9 cellular contexts compared by ENCODE assay signal in the genomic region with DNA sequence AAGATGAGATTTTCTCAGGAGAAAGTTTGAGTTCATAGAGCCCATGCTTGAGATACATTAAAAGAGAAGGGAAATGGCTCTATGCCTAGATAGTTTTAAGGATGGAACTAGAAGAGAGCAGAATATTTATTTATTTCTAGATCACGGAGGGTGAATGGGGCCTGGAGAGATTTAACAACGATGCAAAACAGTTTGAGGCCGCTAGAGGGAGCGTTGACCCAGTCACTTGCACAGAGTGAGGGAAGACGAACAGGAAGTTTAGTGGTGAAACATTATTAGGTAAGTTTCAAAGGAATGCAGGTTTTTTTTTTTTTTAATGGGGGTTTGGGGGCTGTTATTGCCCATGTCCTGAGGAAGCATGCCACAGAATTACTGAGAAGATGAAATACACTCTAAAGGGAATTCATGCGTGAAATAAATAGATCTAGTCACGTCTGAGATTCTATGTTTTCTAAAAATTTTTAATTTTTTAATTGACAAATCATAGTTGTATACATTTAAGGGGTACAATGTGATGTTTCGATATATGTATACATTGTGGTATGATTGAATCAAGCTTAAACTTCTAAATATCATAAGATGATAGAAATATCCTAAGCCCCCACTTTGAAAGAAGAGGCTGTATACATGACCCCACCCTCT. TPM values are rescaled to one million over a fixed set of nuclear protein-coding genes. Genes with fewer than 3 reads are reported as not detected.
DNase-seq lines count a peak whose midpoint lies in the region; ATAC-seq and TF ChIP-seq lines count a peak whose summit lies in the region.
"Had no signal": no experiment of that assay in that cellular context is flagged by ENCODE, and none has a peak within 500 bp of the region (broad histone marks: within the 10 kb centered on the region; RNA-seq: fewer than 3 reads in every experiment).

No MANE protein-coding gene starts in this region.

- H3K27me3 Mint-ChIP-seq in CD14-positive monocyte (ENCODE audit: low read depth in 3 of 3) = peaks cover 3 to 16% (median 8%) of the 10 kb centered on the region in 3 donors
- peaks cover 25% of the 10 kb centered on the region for H3K27me3 Mint-ChIP-seq in activated CD4-positive, alpha-beta memory T cell treated with anti-CD3 and anti-CD28 coated beads, Interleukin-2, amount 10 ng/mL, durations not matched to agents 7 days and 5 days
- peaks cover 3% of the 10 kb centered on the region for H3K27me3 Mint-ChIP-seq in endothelial cell (ENCODE audit: unreplicated experiment)
- peaks cover 32% of the 10 kb centered on the region for H3K27me3 Mint-ChIP-seq in stimulated activated memory B cell treated with anti-CD40 and anti-IgM and Interleukin-4, amounts not matched to agents 10 μg/mL and 1 μg/mL and 100 μg/mL, for 72 hours

- H3K4me3 Mint-ChIP-seq in CD14-positive monocyte = no peak overlapping the region
- H3K4me3 Mint-ChIP-seq in activated CD4-positive, alpha-beta memory T cell treated with anti-CD3 and anti-CD28 coated beads, Interleukin-2, amount 10 ng/mL, durations not matched to agents 7 days and 5 days = no peak overlapping the region
- H3K4me3 Mint-ChIP-seq in endothelial cell (ENCODE audit: unreplicated experiment) = no peak overlapping the region
- H3K4me3 Mint-ChIP-seq in stimulated activated memory B cell treated with anti-CD40 and anti-IgM and Interleukin-4, amounts not matched to agents 10 μg/mL and 1 μg/mL and 100 μg/mL, for 72 hours = no peak overlapping the region
- H3K4me3 Mint-ChIP-seq: T-helper 1 cell treated with Interleukin-12 subunit alpha and Interleukin-12 subunit beta and Interleukin-4 antibody, amounts not matched to agents 30 μg/mL and 1 μg/mL, for 36 hours had no signal

- H3K36me3 Mint-ChIP-seq in CD14-positive monocyte (no peaks in the 10 kb centered on the region), endothelial cell (ENCODE audit: low read depth, unreplicated experiment) (no peaks in the 10 kb centered on the region)
- H3K36me3 Mint-ChIP-seq in activated CD4-positive, alpha-beta memory T cell treated with anti-CD3 and anti-CD28 coated beads, Interleukin-2, amount 10 ng/mL, durations not matched to agents 7 days and 5 days (ENCODE audit: low read depth) = no peaks in the 10 kb centered on the region
- no peaks in the 10 kb centered on the region for H3K36me3 Mint-ChIP-seq in stimulated activated memory B cell treated with anti-CD40 and anti-IgM and Interleukin-4, amounts not matched to agents 10 μg/mL and 1 μg/mL and 100 μg/mL, for 72 hours

- peaks cover 7% of the 10 kb centered on the region for H3K4me1 Mint-ChIP-seq in CD14-positive monocyte
- H3K4me1 Mint-ChIP-seq in activated CD4-positive, alpha-beta memory T cell treated with anti-CD3 and anti-CD28 coated beads, Interleukin-2, amount 10 ng/mL, durations not matched to agents 7 days and 5 days = peaks cover 7% of the 10 kb centered on the region
- H3K4me1 Mint-ChIP-seq in endothelial cell (ENCODE audit: unreplicated experiment) = peaks cover 13% of the 10 kb centered on the region
- H3K4me1 Mint-ChIP-seq in stimulated activated memory B cell treated with anti-CD40 and anti-IgM and Interleukin-4, amounts not matched to agents 10 μg/mL and 1 μg/mL and 100 μg/mL, for 72 hours = peaks cover 6% of the 10 kb centered on the region

- H3K27ac Mint-ChIP-seq in CD14-positive monocyte = no peak overlapping the region
- H3K27ac Mint-ChIP-seq in activated CD4-positive, alpha-beta memory T cell treated with anti-CD3 and anti-CD28 coated beads, Interleukin-2, amount 10 ng/mL, durations not matched to agents 7 days and 5 days = no peak overlapping the region
- no peak overlapping the region for H3K27ac Mint-ChIP-seq in endothelial cell (ENCODE audit: unreplicated experiment)
- no peak overlapping the region for H3K27ac Mint-ChIP-seq in stimulated activated memory B cell treated with anti-CD40 and anti-IgM and Interleukin-4, amounts not matched to agents 10 μg/mL and 1 μg/mL and 100 μg/mL, for 72 hours
- H3K27ac Mint-ChIP-seq: T-helper 1 cell treated with Interleukin-12 subunit alpha and Interleukin-12 subunit beta and Interleukin-4 antibody, amounts not matched to agents 30 μg/mL and 1 μg/mL, for 36 hours had no signal

- no peaks in the 10 kb centered on the region for H3K9me3 Mint-ChIP-seq in CD14-positive monocyte
- H3K9me3 Mint-ChIP-seq in activated CD4-positive, alpha-beta memory T cell treated with anti-CD3 and anti-CD28 coated beads, Interleukin-2, amount 10 ng/mL, durations not matched to agents 7 days and 5 days = no peaks in the 10 kb centered on the region
- H3K9me3 Mint-ChIP-seq in endothelial cell (ENCODE audit: unreplicated experiment) = no peaks in the 10 kb centered on the region
- no peaks in the 10 kb centered on the region for H3K9me3 Mint-ChIP-seq in stimulated activated memory B cell treated with anti-CD40 and anti-IgM and Interleukin-4, amounts not matched to agents 10 μg/mL and 1 μg/mL and 100 μg/mL, for 72 hours
- H3K9me3 Mint-ChIP-seq: T-helper 1 cell treated with Interleukin-12 subunit alpha and Interleukin-12 subunit beta and Interleukin-4 antibody, amounts not matched to agents 30 μg/mL and 1 μg/mL, for 36 hours had no signal

- CTCF ChIA-PET in activated CD4-positive, alpha-beta memory T cell treated with anti-CD3 and anti-CD28 coated beads, Interleukin-2, amount 10 ng/mL, durations not matched to agents 7 days and 5 days (lab: Charles Lee) = interaction anchor here (1.0 kb wide), 1 partner anchor 12 kb away, joined by 6 read pairs; no protein-coding TSS in a partner anchor

- TF ChIP-seq CTCF in CD14-positive monocyte (IDR thresholded peaks at IDR 0.05) (peak; percentile 91), endothelial cell (IDR thresholded peaks at IDR 0.05; ENCODE audit: unreplicated experiment) (peak; percentile 81)

- ATAC-seq in GM19035 (IDR thresholded peaks at IDR 0.05; ENCODE audit: unreplicated experiment) (peak; percentile 88), HG03196 (IDR thresholded peaks at IDR 0.05; ENCODE audit: unreplicated experiment) (peak; percentile 87)
- ATAC-seq in stimulated activated memory B cell treated with anti-CD40 and anti-IgM and Interleukin-4, amounts not matched to agents 10 μg/mL and 1 μg/mL and 100 μg/mL, for 72 hours = peak; percentile 83

- POLR2A ChIA-PET in activated CD4-positive, alpha-beta memory T cell treated with anti-CD3 and anti-CD28 coated beads, Interleukin-2, amount 10 ng/mL, durations not matched to agents 7 days and 5 days (lab: Charles Lee) = interaction anchor here (1.4 kb wide), 1 partner anchor 23 kb away, joined by 3 read pairs; no protein-coding TSS in a partner anchor

- intact Hi-C loops in CD14-positive monocyte (cut with micrococcal nuclease) = no loop called here

- DNase-seq in CD14-positive monocyte (ENCODE audit: low spot score) (peak; percentile 63), NCI-H82 treated with DMSO at 0.1 percent for 48 hours (lab: John Stamatoyannopoulos, UW; ENCODE audit: unreplicated experiment) (peak; percentile 24), endothelial cell (ENCODE audit: low spot score) (peak; percentile 71), mucosa of gallbladder (ENCODE audit: low spot score) (peak; percentile 63)
- peak; percentile 73 for DNase-seq in activated CD4-positive, alpha-beta memory T cell treated with anti-CD3 and anti-CD28 coated beads, Interleukin-2, amount 10 ng/mL, durations not matched to agents 7 days and 5 days

RNA-seq across cellular contexts. Expression of a gene that starts 14.8 kb away (rescaled TPM):
- not detected for polyA plus RNA-seq in CD14-positive monocyte
- total RNA-seq in activated CD4-positive, alpha-beta memory T cell treated with anti-CD3 and anti-CD28 coated beads, Interleukin-2, amount 10 ng/mL, durations not matched to agents 7 days and 5 days = not detected
- total RNA-seq in endothelial cell (ENCODE audit: unreplicated experiment) (1.3 TPM), mucosa of gallbladder (17.2 TPM)

RNA-seq across cellular contexts. Expression of a gene that starts 31.4 kb away (rescaled TPM):
- not detected for polyA plus RNA-seq in CD14-positive monocyte
- not detected for total RNA-seq in activated CD4-positive, alpha-beta memory T cell treated with anti-CD3 and anti-CD28 coated beads, Interleukin-2, amount 10 ng/mL, durations not matched to agents 7 days and 5 days
- total RNA-seq in endothelial cell (ENCODE audit: unreplicated experiment) (not detected), mucosa of gallbladder (not detected)

RNA-seq across cellular contexts. Expression of a gene that starts 44.9 kb away (rescaled TPM):
- not detected for polyA plus RNA-seq in CD14-positive monocyte
- total RNA-seq in activated CD4-positive, alpha-beta memory T cell treated with anti-CD3 and anti-CD28 coated beads, Interleukin-2, amount 10 ng/mL, durations not matched to agents 7 days and 5 days = not detected
- total RNA-seq in endothelial cell (ENCODE audit: unreplicated experiment) = not detected
- total RNA-seq in mucosa of gallbladder = not detected

RNA-seq across cellular contexts. Expression of a gene that starts 53.9 kb away (rescaled TPM):
- polyA plus RNA-seq in CD14-positive monocyte = under 1 TPM; 0.57 to 0.82 TPM
- 10 to 100 TPM; 11.5 to 12.0 TPM for total RNA-seq in activated CD4-positive, alpha-beta memory T cell treated with anti-CD3 and anti-CD28 coated beads, Interleukin-2, amount 10 ng/mL, durations not matched to agents 7 days and 5 days
- total RNA-seq in endothelial cell (ENCODE audit: unreplicated experiment) (4.1 TPM), mucosa of gallbladder (3.2 TPM)

Comparison
In these comparisons a context has a peak if more than half of its experiments do, and no peak if none do; other contexts are left out.
1. Peak in every context shown above with its lines: DNase-seq and ATAC-seq.